28 cellular contexts compared by ENCODE assay signal in genomic region chr1:35655196-35655595, GRCh38.
"Had no signal": no experiment of that assay in that cellular context is flagged by ENCODE, and none has a peak within 500 bp of the region (broad histone marks: within the 10 kb centered on the region; RNA-seq: fewer than 3 reads in every experiment).

No MANE protein-coding gene starts in this region.

- DNase-seq: activated CD4-positive, alpha-beta memory T cell treated with anti-CD3 and anti-CD28 coated beads for 36 hours; activated CD4-positive, alpha-beta T cell treated with anti-CD3 and anti-CD28 coated beads for 36 hours; activated CD4-positive, alpha-beta T cell treated with anti-CD3 and anti-CD28 coated beads, Interleukin-2, amount 10 ng/mL, durations not matched to agents 24 days and 14 days; activated CD4-positive, CD25-positive, alpha-beta regulatory T cell; activated CD4-positive, CD25-positive, alpha-beta regulatory T cell treated with anti-CD3 and anti-CD28 coated beads, Interleukin-2, amount 50 U/mL, for 72 hours; activated CD8-positive, alpha-beta memory T cell treated with anti-CD3 and anti-CD28 coated beads, Interleukin-2, amount 10 ng/mL, durations not matched to agents 7 days and 5 days; activated CD8-positive, alpha-beta memory T cell treated with anti-CD3 and anti-CD28 coated beads, Interleukin-2, amount 50 U/mL, for 4 hours; activated CD8-positive, alpha-beta T cell treated with anti-CD3 and anti-CD28 coated beads, Interleukin-2, amount 10 ng/mL, durations not matched to agents 7 days and 5 days; activated effector memory CD4-positive, alpha-beta T cell treated with anti-CD3 and anti-CD28 coated beads, Interleukin-2, amount 50 U/mL, for 16 hours; activated naive CD4-positive, alpha-beta T cell treated with anti-CD3 and anti-CD28 coated beads for 36 hours; activated naive CD8-positive, alpha-beta T cell treated with anti-CD3 and anti-CD28 coated beads for 36 hours; activated naive CD8-positive, alpha-beta T cell treated with anti-CD3 and anti-CD28 coated beads, Interleukin-2, amount 50 U/mL, for 24 hours; activated T-cell treated with anti-CD3 and anti-CD28 coated beads, Interleukin-2, amount 50 U/mL, for 1 hour; activated T-cell treated with anti-CD3 and anti-CD28 coated beads, Interleukin-2, amount 50 U/mL, for 48 hours; adrenal gland; amygdala; aorta; body of pancreas; dorsolateral prefrontal cortex; effector memory CD4-positive, alpha-beta T cell; endodermal cell; foreskin fibroblast; glutamatergic neuron; heart left ventricle; T-helper 2 cell had no signal

- H3K27me3 ChIP-seq: adrenal gland, body of pancreas, breast epithelium, dorsolateral prefrontal cortex had no signal

- H3K36me3 ChIP-seq: adrenal gland, breast epithelium, cardiac muscle cell, heart left ventricle had no signal

- H3K9me3 ChIP-seq: adrenal gland, body of pancreas, breast epithelium, heart left ventricle had no signal

- H3K27ac ChIP-seq: adrenal gland, body of pancreas, breast epithelium, cardiac muscle cell, coronary artery, dorsolateral prefrontal cortex, heart left ventricle had no signal

- H3K4me1 ChIP-seq: adrenal gland, breast epithelium, heart left ventricle had no signal

- H3K4me3 ChIP-seq: adrenal gland, body of pancreas, breast epithelium, cardiac muscle cell, coronary artery, dorsolateral prefrontal cortex, heart left ventricle had no signal
